Comparison of ENCODE assay signal across 8 cellular contexts in the genomic region with DNA sequence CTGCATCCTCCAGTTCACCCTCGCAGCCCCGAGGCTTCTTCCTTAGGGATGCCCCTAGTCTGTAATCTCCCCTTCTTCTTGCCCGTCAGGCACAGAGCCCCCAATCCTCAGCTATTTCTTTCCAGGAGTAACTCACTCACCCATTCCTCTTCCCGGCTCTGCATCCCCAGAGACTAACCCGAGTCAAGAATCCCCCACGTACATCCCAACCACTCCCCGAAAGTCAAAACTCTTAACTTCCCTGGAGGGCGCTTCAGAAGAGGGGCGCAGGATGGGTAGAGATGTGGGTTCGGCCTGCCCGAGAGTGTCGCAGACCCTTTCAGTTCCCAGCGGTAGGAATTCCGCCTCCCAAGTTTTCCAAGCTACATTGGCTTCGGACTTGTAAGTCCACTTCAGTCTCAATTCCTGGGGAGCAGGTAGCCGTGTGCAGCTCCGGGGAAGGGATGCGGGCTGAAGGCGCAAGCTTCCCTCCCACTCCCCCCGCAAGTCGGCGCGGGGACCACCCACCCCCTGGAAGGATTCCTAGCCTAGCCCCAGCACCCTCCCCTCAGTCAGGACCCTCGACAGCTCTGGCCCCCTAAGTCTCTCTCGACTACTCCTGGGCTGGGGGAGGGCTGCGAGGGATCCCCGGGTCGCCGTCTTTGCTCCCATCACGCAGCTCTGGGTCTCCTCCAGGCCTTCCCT. TPM values are rescaled to one million over a fixed set of nuclear protein-coding genes. Genes with fewer than 3 reads are reported as not detected.
DNase-seq lines count a peak whose midpoint lies in the region; ATAC-seq and TF ChIP-seq lines count a peak whose summit lies in the region.

No MANE protein-coding gene starts in this region.

- H3K36me3 Mint-ChIP-seq in Calu3 (ENCODE audit: insufficient read depth, unreplicated experiment), result peaks cover 37% of the 10 kb centered on the region
- peaks cover 3% of the 10 kb centered on the region for H3K36me3 Mint-ChIP-seq in effector memory CD8-positive, alpha-beta T cell (ENCODE audit: insufficient read depth)
- no peaks in the 10 kb centered on the region for H3K36me3 Mint-ChIP-seq in naive thymus-derived CD4-positive, alpha-beta T cell

- POLR2A ChIA-PET in naive thymus-derived CD4-positive, alpha-beta T cell (lab: Charles Lee), result no interaction called here

- intact Hi-C loops in Calu3 (cut with micrococcal nuclease; ENCODE audit: unreplicated experiment), result loop anchor here (1.0 to 5.0 kb wide), 7 partner anchors 148 to 1459 kb away; a partner anchor contains a TSS
- intact Hi-C loops in naive thymus-derived CD4-positive, alpha-beta T cell (cut with micrococcal nuclease), result loop anchor here (1.0 to 10.0 kb wide), 3 partner anchors 829 to 1635 kb away; no protein-coding TSS in a partner anchor

- CTCF ChIA-PET in Calu3 (lab: Charles Lee), result interaction anchor here (0.6 to 3.8 kb wide), 24 partner anchors 18 to 1635 kb away, joined by 3 to 21 read pairs (median 4); a partner anchor contains a TSS
- CTCF ChIA-PET in naive thymus-derived CD4-positive, alpha-beta T cell (lab: Charles Lee), result interaction anchor here (0.6 kb wide), 1 partner anchor 961 kb away, joined by 4 read pairs; no protein-coding TSS in a partner anchor

- H3K27me3 ChIP-seq in naive thymus-derived CD4-positive, alpha-beta T cell (ENCODE audit: control insufficient read depth in 2 of 2, insufficient read depth in 2 of 2, low read length in 2 of 2), result peaks cover 5 to 15% of the 10 kb centered on the region in 2 donors

- H3K4me1 ChIP-seq in naive thymus-derived CD4-positive, alpha-beta T cell (ENCODE audit: control insufficient read depth in 2 of 2, insufficient read depth in 2 of 2, low read length in 2 of 2), result peaks cover 0 to 13% of the 10 kb centered on the region in 2 donors

- peak overlapping the region; percentile 82 for H3K4me3 Mint-ChIP-seq in Calu3 (ENCODE audit: low read depth, unreplicated experiment)
- H3K4me3 Mint-ChIP-seq in effector memory CD8-positive, alpha-beta T cell, result peak overlapping the region; percentile 49 to 50
- H3K4me3 Mint-ChIP-seq in naive thymus-derived CD4-positive, alpha-beta T cell, result peak overlapping the region; percentile 35 to 89 (median 62)

- no peaks in the 10 kb centered on the region for H3K36me3 ChIP-seq in naive thymus-derived CD4-positive, alpha-beta T cell (ENCODE audit: control insufficient read depth in 2 of 3, insufficient read depth in 3 of 3, low read length in 3 of 3)

- no peak overlapping the region for H3K27ac ChIP-seq in naive thymus-derived CD4-positive, alpha-beta T cell (ENCODE audit: low read depth, low read length)

- H3K9me3 Mint-ChIP-seq in Calu3 (ENCODE audit: low read depth, unreplicated experiment), result no peaks in the 10 kb centered on the region
- H3K9me3 Mint-ChIP-seq in effector memory CD8-positive, alpha-beta T cell, result no peaks in the 10 kb centered on the region
- peaks cover 0 to 5% (median 0%) of the 10 kb centered on the region in 11 donors for H3K9me3 Mint-ChIP-seq in naive thymus-derived CD4-positive, alpha-beta T cell

- TF ChIP-seq CTCF in Calu3 (IDR thresholded peaks at IDR 0.05; ENCODE audit: unreplicated experiment), result no peak

- H3K27me3 Mint-ChIP-seq in Calu3 (ENCODE audit: unreplicated experiment), result no peaks in the 10 kb centered on the region
- H3K27me3 Mint-ChIP-seq in effector memory CD8-positive, alpha-beta T cell, result peaks cover 66 to 77% of the 10 kb centered on the region in 2 donors
- peaks cover 67 to 82% (median 73%) of the 10 kb centered on the region in 5 donors for H3K27me3 Mint-ChIP-seq in naive thymus-derived CD4-positive, alpha-beta T cell

- DNase-seq in Calu3 (peak; percentile 11), NCI-H69 (lab: John Stamatoyannopoulos, UW) (peak; percentile 72), AG08395 (ENCODE audit: low spot score) (no peak), NCI-H510A treated with DMSO at 0.1 percent for 48 hours (lab: John Stamatoyannopoulos, UW) (no peak), NCI-H1436 (lab: John Stamatoyannopoulos, UW) (no peak)
- no peak for DNase-seq in effector memory CD8-positive, alpha-beta T cell
- DNase-seq in naive thymus-derived CD4-positive, alpha-beta T cell, result no peak

- no peak for ATAC-seq in effector memory CD8-positive, alpha-beta T cell (replicated peaks)
- ATAC-seq in naive thymus-derived CD4-positive, alpha-beta T cell, result no peak
- ATAC-seq in HG02571 (IDR thresholded peaks at IDR 0.05; ENCODE audit: unreplicated experiment), result no peak

- no peak overlapping the region for H3K4me3 ChIP-seq in naive thymus-derived CD4-positive, alpha-beta T cell (ENCODE audit: low read length)

- peaks cover 31% of the 10 kb centered on the region for H3K4me1 Mint-ChIP-seq in Calu3 (ENCODE audit: low read depth, unreplicated experiment)
- peaks cover 17 to 20% of the 10 kb centered on the region in 2 donors for H3K4me1 Mint-ChIP-seq in effector memory CD8-positive, alpha-beta T cell (ENCODE audit: low read depth in 2 of 2)
- peaks cover 12 to 32% (median 25%) of the 10 kb centered on the region in 7 donors for H3K4me1 Mint-ChIP-seq in naive thymus-derived CD4-positive, alpha-beta T cell

- BruUV-seq in Calu3 (replicated peaks; lab: Mats Ljungman, UMichigan), result no TSS peak

- H3K9me3 ChIP-seq in naive thymus-derived CD4-positive, alpha-beta T cell (ENCODE audit: control insufficient read depth in 2 of 3, low read length in 3 of 3), result no peaks in the 10 kb centered on the region

- H3K27ac Mint-ChIP-seq in Calu3 (ENCODE audit: unreplicated experiment), result peak overlapping the region; percentile 42
- no peak overlapping the region for H3K27ac Mint-ChIP-seq in effector memory CD8-positive, alpha-beta T cell
- H3K27ac Mint-ChIP-seq in naive thymus-derived CD4-positive, alpha-beta T cell, result no peak overlapping the region

RNA-seq across cellular contexts. Expression of a gene that starts 0.9 kb away (rescaled TPM):
- total RNA-seq in Calu3 (2022), result 7.9 and 8.3 TPM in 2 replicates
- total RNA-seq in naive thymus-derived CD4-positive, alpha-beta T cell, result not detected
- polyA plus RNA-seq in naive thymus-derived CD4-positive, alpha-beta T cell, result not detected

Comparison
In these comparisons a context has a peak if more than half of its experiments do, and no peak if none do; other contexts are left out.
1. DNase-seq: peak in Calu3 (single experiment) and NCI-H69 (single experiment); none in effector memory CD8-positive, alpha-beta T cell (0 of 3), naive thymus-derived CD4-positive, alpha-beta T cell (0 of 9), AG08395 (single experiment), NCI-H510A treated with DMSO at 0.1 percent for 48 hours (single experiment) and NCI-H1436 (single experiment).
2. Peak in every context shown above with its lines, with median percentiles within 50 percentile points of each other: H3K4me3 Mint-ChIP-seq.